Comparison of ENCODE assay signal across 16 cellular contexts in genomic region chr1:78622548-78622947, GRCh38. TPM values are rescaled to one million over a fixed set of nuclear protein-coding genes. Genes with fewer than 3 reads are reported as not detected.
DNase-seq lines count a peak whose midpoint lies in the region; ATAC-seq and TF ChIP-seq lines count a peak whose summit lies in the region.
"Had no signal": no experiment of that assay in that cellular context is flagged by ENCODE, and none has a peak within 500 bp of the region (broad histone marks: within the 10 kb centered on the region; RNA-seq: fewer than 3 reads in every experiment).

No MANE protein-coding gene starts in this region.

- H3K27ac ChIP-seq in coronary artery, result peak overlapping the region in 1 of 2 donors; percentile 30

- H3K4me3 ChIP-seq in coronary artery (peak overlapping the region; percentile 32), Caco-2 (ENCODE audit: low read depth, low read length) (no peak overlapping the region)

- peak overlapping the region; percentile 93 for H3K4me3 Mint-ChIP-seq in activated CD8-positive, alpha-beta memory T cell treated with anti-CD3 and anti-CD28 coated beads, Interleukin-2, amount 10 ng/mL, durations not matched to agents 7 days and 5 days
- H3K4me3 Mint-ChIP-seq in Caco-2 (ENCODE audit: unreplicated experiment), result no peak overlapping the region
- H3K4me3 Mint-ChIP-seq: neural crest cell had no signal

- no peaks in the 10 kb centered on the region for H3K4me1 ChIP-seq in Caco-2
- H3K4me1 ChIP-seq: breast epithelium had no signal

- H3K9me3 ChIP-seq in Caco-2, result no peaks in the 10 kb centered on the region
- H3K9me3 ChIP-seq: breast epithelium had no signal

- ATAC-seq in activated CD8-positive, alpha-beta memory T cell treated with anti-CD3 and anti-CD28 coated beads, Interleukin-2, amount 10 ng/mL, durations not matched to agents 7 days and 5 days, result peak; percentile 21
- peak; percentile 45 for ATAC-seq in stimulated activated naive CD8-positive, alpha-beta T cell treated with anti-CD3 and anti-CD28 coated beads, Interleukin-15, Interleukin-2, amounts not matched to agents 100 U/mL and 50 U/mL, for 24 hours
- ATAC-seq: esophagus mucosa had no signal

- no peak for DNase-seq in activated CD8-positive, alpha-beta memory T cell treated with anti-CD3 and anti-CD28 coated beads, Interleukin-2, amount 10 ng/mL, durations not matched to agents 7 days and 5 days
- DNase-seq in activated CD8-positive, alpha-beta memory T cell treated with anti-CD3 and anti-CD28 coated beads, Interleukin-2, amount 50 U/mL, for 4 hours, result no peak
- DNase-seq in HCEC 1CT, result peak; percentile 20
- no peak for DNase-seq in coronary artery (ENCODE audit: low spot score)
- DNase-seq in stimulated activated naive CD8-positive, alpha-beta T cell treated with anti-CD3 and anti-CD28 coated beads, Interleukin-15, Interleukin-2, amounts not matched to agents 100 U/mL and 50 U/mL, for 24 hours, result no peak
- no peak for DNase-seq in NCI-H2029 treated with DMSO at 0.1 percent for 48 hours (lab: John Stamatoyannopoulos, UW)
- no peak for DNase-seq in Caco-2
- no peak for DNase-seq in GM10266 (ENCODE audit: extremely low spot score)
- DNase-seq: ACHN; activated CD8-positive, alpha-beta memory T cell treated with anti-CD3 and anti-CD28 coated beads for 24 hours; DMS79 treated with DMSO at 0.1 percent for 48 hours; NCI-H2029; stimulated activated CD4-positive, alpha-beta T cell treated with anti-CD3 and anti-CD28 coated beads, Interleukin-15, amount 100 ng/mL, for 24 hours had no signal

- H3K27ac Mint-ChIP-seq in activated CD8-positive, alpha-beta memory T cell treated with anti-CD3 and anti-CD28 coated beads, Interleukin-2, amount 10 ng/mL, durations not matched to agents 7 days and 5 days, result peak overlapping the region; percentile 96
- H3K27ac Mint-ChIP-seq in Caco-2 (ENCODE audit: unreplicated experiment), result no peak overlapping the region

- peaks cover 48% of the 10 kb centered on the region for H3K4me1 Mint-ChIP-seq in activated CD8-positive, alpha-beta memory T cell treated with anti-CD3 and anti-CD28 coated beads, Interleukin-2, amount 10 ng/mL, durations not matched to agents 7 days and 5 days
- no peaks in the 10 kb centered on the region for H3K4me1 Mint-ChIP-seq in Caco-2 (ENCODE audit: low read depth, unreplicated experiment)

- intact Hi-C loops in Caco-2 (cut with micrococcal nuclease; ENCODE audit: unreplicated experiment), result no loop called here

- TF ChIP-seq CTCF in coronary artery (IDR thresholded peaks at IDR 0.05) (no peak), Caco-2 (IDR thresholded peaks at IDR 0.05; ENCODE audit: insufficient read depth in 1 of 2, low read depth in 1 of 2, low read length in 1 of 2, severe bottlenecking in 1 of 2, unreplicated experiment in 1 of 2) (no peak), GM10266 (IDR thresholded peaks at IDR 0.05; ENCODE audit: control insufficient read depth, insufficient read depth, low read depth, missing control alignments) (no peak)

- H3K9me3 Mint-ChIP-seq in activated CD8-positive, alpha-beta memory T cell treated with anti-CD3 and anti-CD28 coated beads, Interleukin-2, amount 10 ng/mL, durations not matched to agents 7 days and 5 days (ENCODE audit: low read depth), result no peaks in the 10 kb centered on the region
- no peaks in the 10 kb centered on the region for H3K9me3 Mint-ChIP-seq in Caco-2 (ENCODE audit: unreplicated experiment)
- H3K9me3 Mint-ChIP-seq: neural crest cell had no signal

- no peaks in the 10 kb centered on the region for H3K36me3 ChIP-seq in Caco-2 (ENCODE audit: control insufficient read depth, insufficient read depth, low read length)
- H3K36me3 ChIP-seq: breast epithelium had no signal

- no peaks in the 10 kb centered on the region for H3K27me3 Mint-ChIP-seq in activated CD8-positive, alpha-beta memory T cell treated with anti-CD3 and anti-CD28 coated beads, Interleukin-2, amount 10 ng/mL, durations not matched to agents 7 days and 5 days
- peaks cover 5% of the 10 kb centered on the region for H3K27me3 Mint-ChIP-seq in Caco-2 (ENCODE audit: insufficient read depth, unreplicated experiment)

- no peaks in the 10 kb centered on the region for H3K27me3 ChIP-seq in Caco-2 (replicated peaks; ENCODE audit: control insufficient read depth, insufficient read depth, low read length)
- H3K27me3 ChIP-seq: breast epithelium had no signal

- CTCF ChIA-PET in activated CD8-positive, alpha-beta memory T cell treated with anti-CD3 and anti-CD28 coated beads, Interleukin-2, amount 10 ng/mL, durations not matched to agents 7 days and 5 days (lab: Charles Lee), result interaction anchor here (0.7 to 1.7 kb wide), 3 partner anchors 23 to 43 kb away, joined by 3 to 6 read pairs (median 4); no protein-coding TSS in a partner anchor
- CTCF ChIA-PET in Caco-2 (lab: Charles Lee), result no interaction called here

- H3K36me3 Mint-ChIP-seq in activated CD8-positive, alpha-beta memory T cell treated with anti-CD3 and anti-CD28 coated beads, Interleukin-2, amount 10 ng/mL, durations not matched to agents 7 days and 5 days, result peaks cover 65% of the 10 kb centered on the region
- H3K36me3 Mint-ChIP-seq in Caco-2 (ENCODE audit: insufficient read depth, unreplicated experiment), result no peaks in the 10 kb centered on the region

- BruUV-seq in Caco-2 (replicated peaks; lab: Mats Ljungman, UMichigan), result no TSS peak

- POLR2A ChIA-PET in Caco-2 (lab: Charles Lee), result no interaction called here

RNA-seq across cellular contexts. Expression of gene IFI44L, which starts 2.3 kb away (rescaled TPM):
- total RNA-seq in activated CD8-positive, alpha-beta memory T cell treated with anti-CD3 and anti-CD28 coated beads, Interleukin-2, amount 10 ng/mL, durations not matched to agents 7 days and 5 days, result 100 to 1,000 TPM; 158 to 443 TPM
- not detected in 2 replicates for total RNA-seq in Caco-2 (2022)

RNA-seq across cellular contexts. Expression of gene IFI44, which starts 27.1 kb away (rescaled TPM):
- 100 to 1,000 TPM; 155 to 367 TPM for total RNA-seq in activated CD8-positive, alpha-beta memory T cell treated with anti-CD3 and anti-CD28 coated beads, Interleukin-2, amount 10 ng/mL, durations not matched to agents 7 days and 5 days
- not detected in 2 replicates for total RNA-seq in Caco-2 (2022)

Comparison
In these comparisons a context has a peak if more than half of its experiments do, and no peak if none do; other contexts are left out.
1. RNA of gene IFI44L, which starts 2.3 kb away (total RNA-seq): 158 to 443 TPM in activated CD8-positive, alpha-beta memory T cell treated with anti-CD3 and anti-CD28 coated beads, Interleukin-2, amount 10 ng/mL, durations not matched to agents 7 days and 5 days; not detected in Caco-2; every median in the first group is over 100 times any median in the second.
2. RNA of gene IFI44, which starts 27.1 kb away (total RNA-seq): 155 to 367 TPM in activated CD8-positive, alpha-beta memory T cell treated with anti-CD3 and anti-CD28 coated beads, Interleukin-2, amount 10 ng/mL, durations not matched to agents 7 days and 5 days; not detected in Caco-2; every median in the first group is over 100 times any median in the second.